Comparison of ENCODE assay signal across 8 cellular contexts in the genomic region with DNA sequence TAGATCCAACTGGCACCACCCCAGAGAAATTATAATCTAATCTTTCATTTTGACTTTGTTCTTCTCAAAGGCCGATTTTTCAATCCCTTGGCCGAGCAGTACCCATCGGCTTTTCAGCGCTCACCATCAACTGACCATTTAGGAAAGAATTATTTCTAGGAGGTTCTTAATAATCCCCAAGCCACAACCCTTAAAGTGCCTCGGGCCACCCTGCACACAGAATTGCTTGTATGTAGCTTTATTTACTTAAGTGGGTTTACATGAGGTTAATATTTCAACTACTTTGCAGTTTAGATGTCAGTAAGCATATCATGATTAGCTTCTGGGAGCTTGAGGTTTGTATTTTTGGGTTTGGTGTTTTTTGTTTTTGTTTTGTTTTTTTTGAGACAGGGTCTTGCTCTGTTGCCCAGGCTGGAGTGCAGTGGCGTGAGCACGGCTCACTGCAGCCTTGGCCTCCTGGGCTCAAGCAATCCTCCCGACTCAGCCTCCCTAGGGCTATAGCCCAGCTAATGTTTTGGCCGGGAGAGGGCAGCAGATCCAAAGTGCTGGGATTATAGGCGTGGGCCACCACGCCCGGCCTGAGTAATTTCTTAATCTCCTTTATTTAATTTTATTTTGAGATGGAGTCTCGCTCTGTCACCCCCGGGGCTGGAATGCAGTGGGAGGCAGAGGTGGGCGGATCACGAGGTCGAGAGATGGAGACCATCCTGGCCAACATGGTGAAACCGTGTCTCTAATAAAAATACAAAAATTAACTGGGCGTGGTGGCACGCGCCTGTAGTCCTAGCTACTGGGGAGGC.
DNase-seq lines count a peak whose midpoint lies in the region; ATAC-seq and TF ChIP-seq lines count a peak whose summit lies in the region.

No MANE protein-coding gene starts in this region.

- H3K9ac ChIP-seq in mucosa of stomach (ENCODE audit: low read length), result peak overlapping the region; percentile 86

- peaks cover 14% of the 10 kb centered on the region for H3K79me2 ChIP-seq in DOHH2 (ENCODE audit: control insufficient read depth, low read length)

- no peaks in the 10 kb centered on the region for H3F3A ChIP-seq in DOHH2 (ENCODE audit: control insufficient read depth, insufficient read depth)

- TF ChIP-seq CTCF in DOHH2 (IDR thresholded peaks at IDR 0.05; ENCODE audit: low read depth, low read length, poor library complexity, severe bottlenecking) (no peak), cardiac fibroblast (IDR thresholded peaks at IDR 0.05; ENCODE audit: low read depth, low read length) (peak; percentile 11)

- no peak for ATAC-seq in HG02571 (IDR thresholded peaks at IDR 0.05; ENCODE audit: unreplicated experiment)

- H3K9me2 ChIP-seq in DOHH2 (replicated peaks; ENCODE audit: control insufficient read depth, low read length), result no peaks in the 10 kb centered on the region

- peaks cover 23% of the 10 kb centered on the region for H3K36me3 ChIP-seq in DOHH2 (ENCODE audit: control insufficient read depth, low read length)
- H3K36me3 ChIP-seq in mucosa of stomach (ENCODE audit: control insufficient read depth, insufficient read depth, low read length), result peaks cover 3% of the 10 kb centered on the region

- H3K4me3 ChIP-seq in DOHH2 (ENCODE audit: low read length) (peak overlapping the region; percentile 95), cardiac fibroblast (replicated peaks in 1 of 2; ENCODE audit: low read depth in 2 of 2, low read length in 2 of 2) (peak overlapping the region; percentile 41 to 92), mucosa of stomach (ENCODE audit: low read length) (peak overlapping the region; percentile 74)

- peak overlapping the region; percentile 94 for H3K4me2 ChIP-seq in DOHH2 (ENCODE audit: low read length)

- H3K9me3 ChIP-seq in DOHH2 (ENCODE audit: control insufficient read depth, insufficient read depth, low read length) (no peaks in the 10 kb centered on the region), mucosa of stomach (ENCODE audit: control insufficient read depth, low read length) (no peaks in the 10 kb centered on the region)

- H3K27ac ChIP-seq in DOHH2 (ENCODE audit: low read depth, low read length), result peak overlapping the region; percentile 33; the same call in 1 of the 2 replicates

- H3K4me1 ChIP-seq in DOHH2 (ENCODE audit: control insufficient read depth, low read length), result peaks cover 15% of the 10 kb centered on the region
- peaks cover 11% of the 10 kb centered on the region for H3K4me1 ChIP-seq in mucosa of stomach (ENCODE audit: control insufficient read depth, insufficient read depth, low read length)

- H3K27me3 ChIP-seq in DOHH2 (ENCODE audit: control insufficient read depth, low read length), result no peaks in the 10 kb centered on the region
- H3K27me3 ChIP-seq in mucosa of stomach (ENCODE audit: control insufficient read depth, insufficient read depth, low read length), result no peaks in the 10 kb centered on the region

- DNase-seq in LoVo (ENCODE audit: low spot score) (peak; percentile 24), cardiac fibroblast (ENCODE audit: low read depth in 2 of 2) (peak; percentile 12 to 39), amygdala (lab: John Stamatoyannopoulos, UW) (no peak), NCI-H510A treated with DMSO at 0.1 percent for 48 hours (lab: John Stamatoyannopoulos, UW) (no peak)
- no peak for DNase-seq in stimulated activated naive CD4-positive, alpha-beta T cell treated with Interleukin-2 at 50 U/mL for 16 hours (lab: John Stamatoyannopoulos, UW)

- H4K20me1 ChIP-seq in DOHH2 (ENCODE audit: control insufficient read depth, insufficient read depth, low read depth, low read length), result no peaks in the 10 kb centered on the region

Comparison
In these comparisons a context has a peak if more than half of its experiments do, and no peak if none do; other contexts are left out.
1. DNase-seq: peak in LoVo (single experiment) and cardiac fibroblast (2 of 2); none in amygdala (0 of 56), stimulated activated naive CD4-positive, alpha-beta T cell treated with Interleukin-2 at 50 U/mL for 16 hours (single experiment) and NCI-H510A treated with DMSO at 0.1 percent for 48 hours (single experiment).
2. Peak in every context shown above with its lines, with median percentiles within 50 percentile points of each other: H3K4me3 ChIP-seq.